ENCODE assay signal across 1 cellular context in the genomic region with DNA sequence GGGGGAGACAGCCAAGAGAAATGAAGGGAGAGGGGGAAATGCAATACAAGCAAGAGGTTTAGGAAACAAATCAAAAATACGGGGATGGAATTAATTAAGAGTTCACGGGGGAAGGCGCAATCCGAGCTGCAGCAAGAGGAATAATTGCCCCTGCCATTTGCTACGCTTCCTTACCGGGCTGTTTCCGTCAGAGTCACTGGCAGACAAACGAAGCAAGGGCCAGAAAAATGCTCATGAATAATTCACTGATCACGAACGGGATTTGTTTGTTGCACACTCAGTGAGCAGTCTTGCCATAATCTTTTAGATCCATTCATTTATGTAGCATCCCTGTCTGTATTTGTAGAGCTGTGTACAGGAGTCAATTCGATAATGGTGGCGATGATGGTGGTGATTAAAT.
TF ChIP-seq lines count a peak whose summit lies in the region.

No MANE protein-coding gene starts in this region.

TF ChIP-seq in SK-N-SH, 30 proteins besides CTCF, POLR2A, EP300 and RAD21 (continued from another document):
- TF ChIP-seq, protein P1, sequence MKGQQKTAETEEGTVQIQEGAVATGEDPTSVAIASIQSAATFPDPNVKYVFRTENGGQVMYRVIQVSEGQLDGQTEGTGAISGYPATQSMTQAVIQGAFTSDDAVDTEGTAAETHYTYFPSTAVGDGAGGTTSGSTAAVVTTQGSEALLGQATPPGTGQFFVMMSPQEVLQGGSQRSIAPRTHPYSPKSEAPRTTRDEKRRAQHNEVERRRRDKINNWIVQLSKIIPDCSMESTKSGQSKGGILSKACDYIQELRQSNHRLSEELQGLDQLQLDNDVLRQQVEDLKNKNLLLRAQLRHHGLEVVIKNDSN (IDR thresholded peaks at IDR 0.05; ENCODE audit: borderline replicate concordance, low read depth): no peak
- TF ChIP-seq ELF1 (IDR thresholded peaks at IDR 0.05): no peak
- TF ChIP-seq FOSL2 (IDR thresholded peaks at IDR 0.05; ENCODE audit: borderline replicate concordance, low read depth): no peak
- no peak for TF ChIP-seq REST (IDR thresholded peaks at IDR 0.05; ENCODE audit: low read depth, low read length)
